1 cellular context compared by ENCODE assay signal in genomic region chr9:17134843-17135577, GRCh38.
A peak's percentile ranks its signal among the peaks of the same experiment; 100 is the strongest.
TF ChIP-seq lines count a peak whose summit lies in the region.

Gene CNTLN (plus strand): TSS chr9:17135040. CDS start chr9:17135066, 26 bp downstream.

TF ChIP-seq in A549, 52 proteins besides CTCF, POLR2A, EP300 and RAD21 (continued from another document):
- TF ChIP-seq GATA3 (IDR thresholded peaks at IDR 0.05; ENCODE audit: borderline replicate concordance) (peak; percentile 37; the same call in 1 of the 2 replicates), TP53 (CRISPR knock-in tag; IDR thresholded peaks at IDR 0.05) (peak; percentile 7), HOXB13 (CRISPR knock-in tag; IDR thresholded peaks at IDR 0.05; ENCODE audit: low read depth) (no peak)
- TF ChIP-seq, protein P1, sequence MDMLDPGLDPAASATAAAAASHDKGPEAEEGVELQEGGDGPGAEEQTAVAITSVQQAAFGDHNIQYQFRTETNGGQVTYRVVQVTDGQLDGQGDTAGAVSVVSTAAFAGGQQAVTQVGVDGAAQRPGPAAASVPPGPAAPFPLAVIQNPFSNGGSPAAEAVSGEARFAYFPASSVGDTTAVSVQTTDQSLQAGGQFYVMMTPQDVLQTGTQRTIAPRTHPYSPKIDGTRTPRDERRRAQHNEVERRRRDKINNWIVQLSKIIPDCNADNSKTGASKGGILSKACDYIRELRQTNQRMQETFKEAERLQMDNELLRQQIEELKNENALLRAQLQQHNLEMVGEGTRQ (IDR thresholded peaks at IDR 0.05) = no peak; the same call in 1 of the 2 replicates
- TF ChIP-seq, protein P2, sequence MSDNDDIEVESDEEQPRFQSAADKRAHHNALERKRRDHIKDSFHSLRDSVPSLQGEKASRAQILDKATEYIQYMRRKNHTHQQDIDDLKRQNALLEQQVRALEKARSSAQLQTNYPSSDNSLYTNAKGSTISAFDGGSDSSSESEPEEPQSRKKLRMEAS (IDR thresholded peaks at IDR 0.05) = peak; percentile 98
- TF ChIP-seq, protein P3, sequence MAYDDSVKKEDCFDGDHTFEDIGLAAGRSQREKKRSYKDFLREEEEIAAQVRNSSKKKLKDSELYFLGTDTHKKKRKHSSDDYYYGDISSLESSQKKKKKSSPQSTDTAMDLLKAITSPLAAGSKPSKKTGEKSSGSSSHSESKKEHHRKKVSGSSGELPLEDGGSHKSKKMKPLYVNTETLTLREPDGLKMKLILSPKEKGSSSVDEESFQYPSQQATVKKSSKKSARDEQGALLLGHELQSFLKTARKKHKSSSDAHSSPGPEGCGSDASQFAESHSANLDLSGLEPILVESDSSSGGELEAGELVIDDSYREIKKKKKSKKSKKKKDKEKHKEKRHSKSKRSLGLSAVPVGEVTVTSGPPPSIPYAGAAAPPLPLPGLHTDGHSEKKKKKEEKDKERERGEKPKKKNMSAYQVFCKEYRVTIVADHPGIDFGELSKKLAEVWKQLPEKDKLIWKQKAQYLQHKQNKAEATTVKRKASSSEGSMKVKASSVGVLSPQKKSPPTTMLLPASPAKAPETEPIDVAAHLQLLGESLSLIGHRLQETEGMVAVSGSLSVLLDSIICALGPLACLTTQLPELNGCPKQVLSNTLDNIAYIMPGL (CRISPR knock-in tag; IDR thresholded peaks at IDR 0.05; ENCODE audit: borderline replicate concordance) = peak; percentile 89
- TF ChIP-seq, protein P4, sequence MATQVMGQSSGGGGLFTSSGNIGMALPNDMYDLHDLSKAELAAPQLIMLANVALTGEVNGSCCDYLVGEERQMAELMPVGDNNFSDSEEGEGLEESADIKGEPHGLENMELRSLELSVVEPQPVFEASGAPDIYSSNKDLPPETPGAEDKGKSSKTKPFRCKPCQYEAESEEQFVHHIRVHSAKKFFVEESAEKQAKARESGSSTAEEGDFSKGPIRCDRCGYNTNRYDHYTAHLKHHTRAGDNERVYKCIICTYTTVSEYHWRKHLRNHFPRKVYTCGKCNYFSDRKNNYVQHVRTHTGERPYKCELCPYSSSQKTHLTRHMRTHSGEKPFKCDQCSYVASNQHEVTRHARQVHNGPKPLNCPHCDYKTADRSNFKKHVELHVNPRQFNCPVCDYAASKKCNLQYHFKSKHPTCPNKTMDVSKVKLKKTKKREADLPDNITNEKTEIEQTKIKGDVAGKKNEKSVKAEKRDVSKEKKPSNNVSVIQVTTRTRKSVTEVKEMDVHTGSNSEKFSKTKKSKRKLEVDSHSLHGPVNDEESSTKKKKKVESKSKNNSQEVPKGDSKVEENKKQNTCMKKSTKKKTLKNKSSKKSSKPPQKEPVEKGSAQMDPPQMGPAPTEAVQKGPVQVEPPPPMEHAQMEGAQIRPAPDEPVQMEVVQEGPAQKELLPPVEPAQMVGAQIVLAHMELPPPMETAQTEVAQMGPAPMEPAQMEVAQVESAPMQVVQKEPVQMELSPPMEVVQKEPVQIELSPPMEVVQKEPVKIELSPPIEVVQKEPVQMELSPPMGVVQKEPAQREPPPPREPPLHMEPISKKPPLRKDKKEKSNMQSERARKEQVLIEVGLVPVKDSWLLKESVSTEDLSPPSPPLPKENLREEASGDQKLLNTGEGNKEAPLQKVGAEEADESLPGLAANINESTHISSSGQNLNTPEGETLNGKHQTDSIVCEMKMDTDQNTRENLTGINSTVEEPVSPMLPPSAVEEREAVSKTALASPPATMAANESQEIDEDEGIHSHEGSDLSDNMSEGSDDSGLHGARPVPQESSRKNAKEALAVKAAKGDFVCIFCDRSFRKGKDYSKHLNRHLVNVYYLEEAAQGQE (IDR thresholded peaks at IDR 0.05) = 0 out of 2 replicates have a peak, but pooled peaks have one; percentile 19
